8 cellular contexts compared by ENCODE assay signal in the genomic region with DNA sequence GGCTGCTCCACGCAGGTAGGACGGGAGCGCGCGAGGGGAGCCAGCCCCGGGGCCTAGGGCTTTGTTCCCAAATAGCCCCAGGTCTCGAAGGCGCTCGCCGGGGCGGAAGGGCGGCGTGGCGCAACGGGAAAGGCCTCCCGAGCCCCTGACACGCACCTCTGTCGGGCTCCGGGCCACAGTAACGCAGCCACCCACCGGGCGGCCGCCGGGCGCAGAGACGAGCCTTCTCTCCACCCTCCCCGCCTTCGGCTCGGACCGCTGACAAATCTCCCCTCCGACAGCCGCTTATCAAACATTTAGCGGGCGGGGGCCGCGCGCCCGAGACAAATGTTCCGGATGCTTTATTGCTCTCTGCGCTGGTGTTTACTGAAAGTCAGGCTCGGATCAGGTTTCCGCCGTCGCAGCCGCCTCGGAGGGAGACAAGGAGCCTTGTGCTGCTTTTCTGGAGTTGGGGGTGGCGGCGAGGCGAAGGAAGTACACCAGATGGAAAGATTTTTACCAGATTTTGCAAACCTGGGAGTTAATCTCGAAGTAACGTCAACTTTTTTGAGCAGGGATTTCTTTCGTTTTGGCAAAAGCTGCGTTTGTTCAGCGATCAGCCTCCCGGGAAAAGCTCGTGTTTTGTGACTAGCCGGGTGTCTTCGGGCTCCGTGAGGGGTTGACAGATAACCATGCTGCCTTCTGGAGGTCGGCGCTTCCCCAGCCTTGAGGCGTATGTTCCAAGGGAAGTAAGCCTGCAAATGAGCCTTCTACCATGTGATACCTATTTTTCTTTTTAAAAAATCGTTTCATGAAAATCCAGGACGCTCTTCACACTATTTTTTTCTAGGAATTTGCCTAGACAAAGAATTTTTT. TPM values are rescaled to one million over a fixed set of nuclear protein-coding genes. Genes with fewer than 3 reads are reported as not detected.
DNase-seq lines count a peak whose midpoint lies in the region; ATAC-seq, FAIRE-seq and TF ChIP-seq lines count a peak whose summit lies in the region.

No MANE protein-coding gene starts in this region.

- no peaks in the 10 kb centered on the region for H3F3A ChIP-seq in PC-3 (ENCODE audit: low read length, unreplicated experiment)
- H3F3A ChIP-seq in neural progenitor cell (ENCODE audit: low read depth): peaks cover 61% of the 10 kb centered on the region

- H3K9ac ChIP-seq in PC-3 (ENCODE audit: low read length): peak overlapping the region; percentile 83
- H3K9ac ChIP-seq in neural progenitor cell: peak overlapping the region; percentile 60

- peak; percentile 28 to 73 (median 57) for DNase-seq in CD4-positive, CD25-positive, alpha-beta regulatory T cell
- DNase-seq in GM19239 (ENCODE audit: insufficient read length, low spot score): peak; percentile 18
- peak; percentile 84 for DNase-seq in PC-3
- peak; percentile 34 for DNase-seq in activated gamma-delta T cell (lab: John Stamatoyannopoulos, UW)
- DNase-seq in foreskin keratinocyte: peak in 1 of 2 donors; percentile 52
- DNase-seq in neural progenitor cell (ENCODE audit: low spot score): peak; percentile 87
- peak; percentile 76 for DNase-seq in ureter (ENCODE audit: low spot score)

- intact Hi-C loops in PC-3 (cut with micrococcal nuclease): loop anchor here (5.0 to 10.0 kb wide), 8 partner anchors 202 to 1347 kb away; no protein-coding TSS in a partner anchor

- BruUV-seq in PC-3 (replicated peaks; lab: Mats Ljungman, UMichigan): no TSS peak

- peaks cover 24 to 81% (median 56%) of the 10 kb centered on the region in 4 donors for H3K4me1 Mint-ChIP-seq in CD4-positive, CD25-positive, alpha-beta regulatory T cell
- H3K4me1 Mint-ChIP-seq in neural progenitor cell: peaks cover 43% of the 10 kb centered on the region

- peak overlapping the region; percentile 90 for H3K4me2 ChIP-seq in PC-3 (ENCODE audit: low read length)
- peak overlapping the region; percentile 94 for H3K4me2 ChIP-seq in neural progenitor cell

- CTCF ChIA-PET in PC-3 (lab: Charles Lee): no interaction called here

- H3K9me2 ChIP-seq in PC-3 (replicated peaks; ENCODE audit: low read length): no peaks in the 10 kb centered on the region

- no peaks in the 10 kb centered on the region for H3K36me3 Mint-ChIP-seq in CD4-positive, CD25-positive, alpha-beta regulatory T cell
- peaks cover 12% of the 10 kb centered on the region for H3K36me3 Mint-ChIP-seq in neural progenitor cell

- H4K20me1 ChIP-seq in PC-3 (ENCODE audit: low read length) (peaks cover 44% of the 10 kb centered on the region), neural progenitor cell (ENCODE audit: low read depth) (peaks cover 69% of the 10 kb centered on the region)

- peaks cover under 1% of the 10 kb centered on the region for H3K36me3 ChIP-seq in CD4-positive, CD25-positive, alpha-beta regulatory T cell (ENCODE audit: control insufficient read depth, insufficient read depth, low read length)
- H3K36me3 ChIP-seq in PC-3 (ENCODE audit: low read depth, low read length): peaks cover 1% of the 10 kb centered on the region
- H3K36me3 ChIP-seq in neural progenitor cell: no peaks in the 10 kb centered on the region

- H3K27me3 Mint-ChIP-seq in CD4-positive, CD25-positive, alpha-beta regulatory T cell: peaks cover 41% of the 10 kb centered on the region
- H3K27me3 Mint-ChIP-seq in neural progenitor cell (ENCODE audit: insufficient read depth, low read depth): peaks cover 13% of the 10 kb centered on the region

- ATAC-seq in CD4-positive, CD25-positive, alpha-beta regulatory T cell (ENCODE audit: low read depth in 2 of 2): peak; percentile 4 to 10
- ATAC-seq in HG03280 (IDR thresholded peaks at IDR 0.05; ENCODE audit: unreplicated experiment): peak; percentile 35
- peak; percentile 14 for ATAC-seq in PC-3
- peak; percentile 2 for ATAC-seq in foreskin keratinocyte

- H3K27me3 ChIP-seq in CD4-positive, CD25-positive, alpha-beta regulatory T cell (ENCODE audit: control insufficient read depth, insufficient read depth, low read length): peaks cover 7% of the 10 kb centered on the region
- H3K27me3 ChIP-seq in PC-3 (ENCODE audit: low read length): no peaks in the 10 kb centered on the region
- H3K27me3 ChIP-seq in foreskin keratinocyte: no peaks in the 10 kb centered on the region
- no peaks in the 10 kb centered on the region for H3K27me3 ChIP-seq in neural progenitor cell

- peak; percentile 65 for FAIRE-seq in GM19239 (lab: Jason Lieb, UNC)

- TF ChIP-seq CTCF in PC-3 (conservative IDR thresholded peaks at IDR 0.05; ENCODE audit: low read depth, low read length): no peak
- no peak for TF ChIP-seq CTCF in foreskin keratinocyte (conservative IDR thresholded peaks at IDR 0.05)
- peak; percentile 2 for TF ChIP-seq CTCF in neural progenitor cell (IDR thresholded peaks at IDR 0.05)

- peak overlapping the region; percentile 99 to 100 (median 100) for H3K4me3 Mint-ChIP-seq in CD4-positive, CD25-positive, alpha-beta regulatory T cell
- peak overlapping the region; percentile 99 for H3K4me3 Mint-ChIP-seq in neural progenitor cell

- peak overlapping the region; percentile 95 to 98 (median 97) for H3K27ac Mint-ChIP-seq in CD4-positive, CD25-positive, alpha-beta regulatory T cell
- H3K27ac Mint-ChIP-seq in neural progenitor cell: peak overlapping the region; percentile 86

- H2AFZ ChIP-seq in PC-3 (ENCODE audit: low read length): peak overlapping the region; percentile 56; the same call in 1 of the 2 replicates
- H2AFZ ChIP-seq in neural progenitor cell (replicated peaks): no peak overlapping the region

- peaks cover 57% of the 10 kb centered on the region for H3K4me1 ChIP-seq in CD4-positive, CD25-positive, alpha-beta regulatory T cell (ENCODE audit: control insufficient read depth, insufficient read depth, low read length, poor library complexity, severe bottlenecking)
- H3K4me1 ChIP-seq in PC-3 (ENCODE audit: insufficient read depth, low read length) (peaks cover 38% of the 10 kb centered on the region), foreskin keratinocyte (peaks cover 33% of the 10 kb centered on the region), neural progenitor cell (peaks cover 40% of the 10 kb centered on the region)

- no peaks in the 10 kb centered on the region for H3K9me3 ChIP-seq in CD4-positive, CD25-positive, alpha-beta regulatory T cell (ENCODE audit: control insufficient read depth in 2 of 2, low read length in 2 of 2)
- H3K9me3 ChIP-seq in PC-3 (ENCODE audit: low read length): no peaks in the 10 kb centered on the region
- no peaks in the 10 kb centered on the region for H3K9me3 ChIP-seq in neural progenitor cell (ENCODE audit: low read depth)

- H3K4me3 ChIP-seq in CD4-positive, CD25-positive, alpha-beta regulatory T cell (ENCODE audit: low read depth, low read length): peak overlapping the region; percentile 93
- peak overlapping the region; percentile 89 for H3K4me3 ChIP-seq in PC-3 (ENCODE audit: low read length)
- H3K4me3 ChIP-seq in neural progenitor cell: peak overlapping the region; percentile 73

- peaks cover 0 to 4% (median 0%) of the 10 kb centered on the region in 7 donors for H3K9me3 Mint-ChIP-seq in CD4-positive, CD25-positive, alpha-beta regulatory T cell
- H3K9me3 Mint-ChIP-seq in neural progenitor cell: no peaks in the 10 kb centered on the region

- H3K79me2 ChIP-seq in PC-3 (ENCODE audit: low read length): peaks cover 76% of the 10 kb centered on the region
- peaks cover 90% of the 10 kb centered on the region for H3K79me2 ChIP-seq in neural progenitor cell (ENCODE audit: low read depth)

- H3K27ac ChIP-seq in CD4-positive, CD25-positive, alpha-beta regulatory T cell (ENCODE audit: insufficient read depth, low read length, poor library complexity, severe bottlenecking): peak overlapping the region; percentile 72
- peak overlapping the region; percentile 62 for H3K27ac ChIP-seq in PC-3 (ENCODE audit: low read length)
- H3K27ac ChIP-seq in foreskin keratinocyte: peak overlapping the region; percentile 51
- H3K27ac ChIP-seq in neural progenitor cell: peak overlapping the region; percentile 86

- POLR2A ChIA-PET in PC-3 (lab: Charles Lee; ENCODE audit: unreplicated experiment): interaction anchor here (0.6 kb wide), 1 partner anchor 14 kb away, joined by 3 read pairs; no protein-coding TSS in a partner anchor

RNA-seq across cellular contexts. Expression of gene RGMB, which starts 1.0 kb away (rescaled TPM):
- 27.9 TPM for total RNA-seq in CD4-positive, CD25-positive, alpha-beta regulatory T cell
- polyA plus RNA-seq in CD4-positive, CD25-positive, alpha-beta regulatory T cell: 1 to 10 TPM; 3.9 to 4.3 (median 4.3) TPM
- total RNA-seq in PC-3 (2014; rRNA removed): 31.1 and 37.3 TPM in 2 replicates
- total RNA-seq in foreskin keratinocyte: 34.2 and 48.3 TPM in 2 replicates
- polyA plus RNA-seq in foreskin keratinocyte: 10.8 and 18.4 TPM in 2 replicates
- total RNA-seq in neural progenitor cell (ENCODE audit: low replicate concordance): 27.4 and 33.8 TPM in 2 replicates
- total RNA-seq in ureter: 20.0 TPM
